9 cellular contexts compared by ENCODE assay signal in the genomic region with DNA sequence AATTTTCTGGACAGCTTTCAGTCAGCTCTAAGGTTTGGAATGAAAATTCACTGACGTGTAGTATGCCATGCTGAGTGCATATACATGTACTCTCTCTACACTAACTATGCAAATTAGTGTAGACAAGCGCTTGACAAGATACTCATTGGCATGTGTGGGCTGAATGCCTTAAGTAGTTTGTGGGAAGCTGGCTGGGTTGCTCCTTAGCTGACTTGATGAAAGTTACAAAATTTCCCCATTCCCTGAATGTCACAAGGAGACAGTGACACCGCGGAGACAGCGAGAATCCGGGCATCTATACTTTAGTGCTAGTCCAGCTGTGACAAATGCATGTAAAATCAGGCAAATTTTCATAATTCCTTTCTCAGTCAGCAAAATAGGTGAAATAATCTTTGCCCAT. TPM values are rescaled to one million over a fixed set of nuclear protein-coding genes. Genes with fewer than 3 reads are reported as not detected.
"Had no signal": no experiment of that assay in that cellular context is flagged by ENCODE, and none has a peak within 500 bp of the region (broad histone marks: within the 10 kb centered on the region; RNA-seq: fewer than 3 reads in every experiment).

No MANE protein-coding gene starts in this region.

- H3K27ac ChIP-seq: GM23248 had no signal

- ATAC-seq: HCT116, K562 had no signal

- H3K36me3 ChIP-seq: HAP-1 had no signal

- H3K4me3 ChIP-seq: GM23248, HAP-1, K562 had no signal

- H3K4me1 ChIP-seq: HAP-1 had no signal

- DNase-seq: GM23248, GOT3, H7, HFFc6, IMR-90 had no signal

- H3K9me3 ChIP-seq: HAP-1 had no signal

- H2AFZ ChIP-seq: GM23248 had no signal

- H3K9ac ChIP-seq: GM23248 had no signal

- FAIRE-seq: HTR-8/SVneo, K562 had no signal

RNA-seq across cellular contexts. Expression of a gene that starts 51.6 kb away (rescaled TPM):
- polyA plus RNA-seq: K562 had no signal
